Comparison of ENCODE assay signal across 2 cellular contexts in genomic region chr9:127873223-127873691, GRCh38.
TF ChIP-seq lines count a peak whose summit lies in the region.

No MANE protein-coding gene starts in this region.

TF ChIP-seq in HepG2, 621 proteins besides CTCF, POLR2A, EP300 and RAD21:
- TF ChIP-seq, protein P1, sequence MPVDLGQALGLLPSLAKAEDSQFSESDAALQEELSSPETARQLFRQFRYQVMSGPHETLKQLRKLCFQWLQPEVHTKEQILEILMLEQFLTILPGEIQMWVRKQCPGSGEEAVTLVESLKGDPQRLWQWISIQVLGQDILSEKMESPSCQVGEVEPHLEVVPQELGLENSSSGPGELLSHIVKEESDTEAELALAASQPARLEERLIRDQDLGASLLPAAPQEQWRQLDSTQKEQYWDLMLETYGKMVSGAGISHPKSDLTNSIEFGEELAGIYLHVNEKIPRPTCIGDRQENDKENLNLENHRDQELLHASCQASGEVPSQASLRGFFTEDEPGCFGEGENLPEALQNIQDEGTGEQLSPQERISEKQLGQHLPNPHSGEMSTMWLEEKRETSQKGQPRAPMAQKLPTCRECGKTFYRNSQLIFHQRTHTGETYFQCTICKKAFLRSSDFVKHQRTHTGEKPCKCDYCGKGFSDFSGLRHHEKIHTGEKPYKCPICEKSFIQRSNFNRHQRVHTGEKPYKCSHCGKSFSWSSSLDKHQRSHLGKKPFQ (CRISPR knock-in tag; IDR thresholded peaks at IDR 0.05; ENCODE audit: insufficient replicate concordance), result no peak
- TF ChIP-seq RFX1 (IDR thresholded peaks at IDR 0.05), result 0 out of 2 replicates have a peak, but pooled peaks have one; percentile 30

TF ChIP-seq in WTC11, 78 proteins besides CTCF, POLR2A, EP300 and RAD21:
- TF ChIP-seq NFATC4 (CRISPR knock-in tag; IDR thresholded peaks at IDR 0.05) (no peak), SMAD4 (CRISPR knock-in tag; IDR thresholded peaks at IDR 0.05) (no peak), AR (CRISPR knock-in tag; IDR thresholded peaks at IDR 0.05) (no peak)
